In the genomic region with DNA sequence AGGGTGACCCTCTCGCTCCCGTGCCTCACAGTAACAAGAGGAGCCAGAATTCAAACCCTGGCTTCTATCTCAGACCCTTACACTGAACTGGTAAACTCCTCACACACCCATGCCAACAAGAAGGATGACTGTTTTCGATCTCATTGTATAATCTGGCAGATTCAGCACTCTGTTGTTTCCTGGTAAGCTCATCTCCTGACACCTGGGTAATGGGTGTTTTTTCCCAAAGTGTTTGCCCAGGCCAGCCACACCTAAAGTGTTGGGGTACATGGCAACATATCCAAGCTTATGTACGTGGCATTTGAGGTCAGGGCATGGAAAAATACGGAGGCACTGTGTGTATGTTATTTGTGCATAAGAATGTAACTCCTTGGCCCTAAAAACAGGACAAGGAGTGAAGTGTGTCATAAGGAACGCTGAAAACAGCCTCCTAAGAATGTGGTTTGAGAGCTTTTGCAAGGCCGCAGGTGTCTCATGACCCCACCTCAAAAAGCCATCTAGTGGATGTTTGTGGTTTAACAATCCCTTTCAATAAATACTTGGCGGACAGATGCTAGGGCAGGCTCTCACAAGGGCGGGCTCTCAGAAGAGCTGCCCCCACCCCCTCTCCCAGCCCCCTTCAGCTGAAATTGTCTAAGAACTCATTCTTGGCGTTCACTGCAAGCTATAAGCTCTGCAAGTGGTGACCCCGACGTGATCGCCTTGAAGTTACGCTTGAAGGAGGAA, we compare ENCODE assay signal across 10 cellular contexts. TPM values are rescaled to one million over a fixed set of nuclear protein-coding genes. Genes with fewer than 3 reads are reported as not detected.
DNase-seq lines count a peak whose midpoint lies in the region; ATAC-seq, FAIRE-seq and TF ChIP-seq lines count a peak whose summit lies in the region.
"Had no signal": no experiment of that assay in that cellular context is flagged by ENCODE, and none has a peak within 500 bp of the region (broad histone marks: within the 10 kb centered on the region; RNA-seq: fewer than 3 reads in every experiment).

A gene with protein sequence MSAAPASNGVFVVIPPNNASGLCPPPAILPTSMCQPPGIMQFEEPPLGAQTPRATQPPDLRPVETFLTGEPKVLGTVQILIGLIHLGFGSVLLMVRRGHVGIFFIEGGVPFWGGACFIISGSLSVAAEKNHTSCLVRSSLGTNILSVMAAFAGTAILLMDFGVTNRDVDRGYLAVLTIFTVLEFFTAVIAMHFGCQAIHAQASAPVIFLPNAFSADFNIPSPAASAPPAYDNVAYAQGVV (plus strand): TSS at position 561 of the 726 bp plus-strand sequence. CDS start 6,867 bp downstream, outside the sequence.

- no peaks in the 10 kb centered on the region for H3K36me3 ChIP-seq in HAP-1 (replicated peaks)
- no peaks in the 10 kb centered on the region for H3K36me3 ChIP-seq in kidney (ENCODE audit: control insufficient read depth in 1 of 2, insufficient read depth in 2 of 2, low read length in 2 of 2)
- H3K36me3 ChIP-seq in CD8-positive, alpha-beta memory T cell (ENCODE audit: insufficient read depth, low read length), result no peaks in the 10 kb centered on the region
- H3K36me3 ChIP-seq: suprapubic skin had no signal

- DNase-seq in CD4-positive, alpha-beta T cell, result no peak
- DNase-seq in HAP-1 (ENCODE audit: low spot score in 2 of 2) (peak; percentile 36 to 44), SK-MEL-5 (ENCODE audit: low read depth, low spot score) (peak; percentile 58), kidney (no peak)
- no peak for DNase-seq in central memory CD4-positive, alpha-beta T cell
- DNase-seq in CD8-positive, alpha-beta memory T cell, result no peak
- DNase-seq: activated CD4-positive, CD25-positive, alpha-beta regulatory T cell had no signal

- intact Hi-C loops in CD4-positive, alpha-beta T cell (cut with DNase I, micrococcal nuclease), result no loop called here
- intact Hi-C loops in kidney (cut with DNase I), result no loop called here

- no peak within 1 kb of the TSS for H3K27ac Mint-ChIP-seq in CD4-positive, alpha-beta T cell
- H3K27ac Mint-ChIP-seq in CD8-positive, alpha-beta memory T cell, result no peak within 1 kb of the TSS

- no peak within 1 kb of the TSS for H3K4me3 Mint-ChIP-seq in CD4-positive, alpha-beta T cell
- no peak within 1 kb of the TSS for H3K4me3 Mint-ChIP-seq in CD8-positive, alpha-beta memory T cell

- H3K27me3 ChIP-seq in CD4-positive, alpha-beta T cell (ENCODE audit: control insufficient read depth, insufficient read depth, low read length), result peaks cover 20% of the 10 kb centered on the region
- H3K27me3 ChIP-seq in HAP-1 (ENCODE audit: low read depth), result peaks cover 13% of the 10 kb centered on the region
- no peaks in the 10 kb centered on the region for H3K27me3 ChIP-seq in CD8-positive, alpha-beta memory T cell (ENCODE audit: insufficient read depth, low read length, poor library complexity, severe bottlenecking)

- H3K9me3 Mint-ChIP-seq in CD4-positive, alpha-beta T cell, result no peaks in the 10 kb centered on the region
- no peaks in the 10 kb centered on the region for H3K9me3 Mint-ChIP-seq in CD8-positive, alpha-beta memory T cell

- CTCF ChIA-PET in CD4-positive, alpha-beta T cell (lab: Charles Lee), result no interaction called here
- CTCF ChIA-PET in CD8-positive, alpha-beta memory T cell (lab: Charles Lee), result interaction anchor here (1.3 kb wide), 1 partner anchor 9 kb away, joined by 4 read pairs; no protein-coding TSS in a partner anchor

- POLR2A ChIA-PET in CD4-positive, alpha-beta T cell (lab: Charles Lee), result no interaction called here
- POLR2A ChIA-PET in CD8-positive, alpha-beta memory T cell (lab: Charles Lee), result no interaction called here

- in situ Hi-C loops in HAP-1 (cut with MboI; ENCODE audit: low sequenced_read_pairs), result no loop called here
- in situ Hi-C loops in SK-MEL-5 (cut with HindIII; ENCODE audit: low pct_unique_long_range_greater_than_20kb, low sequenced_read_pairs), result no loop called here

- H3K9ac ChIP-seq in kidney (ENCODE audit: low read length in 2 of 2), result no peak within 1 kb of the TSS

- no peaks in the 10 kb centered on the region for H3K36me3 Mint-ChIP-seq in CD4-positive, alpha-beta T cell (ENCODE audit: low read depth)
- no peaks in the 10 kb centered on the region for H3K36me3 Mint-ChIP-seq in CD8-positive, alpha-beta memory T cell

- ATAC-seq in CD4-positive, alpha-beta T cell (ENCODE audit: poor library complexity), result no peak
- ATAC-seq in HG02571 (IDR thresholded peaks at IDR 0.05; ENCODE audit: unreplicated experiment), result no peak
- ATAC-seq in GM21723 (IDR thresholded peaks at IDR 0.05; ENCODE audit: unreplicated experiment), result no peak

- H3K4me1 Mint-ChIP-seq in CD4-positive, alpha-beta T cell (ENCODE audit: low read depth), result no peaks in the 10 kb centered on the region
- H3K4me1 Mint-ChIP-seq in CD8-positive, alpha-beta memory T cell, result no peaks in the 10 kb centered on the region

- H3K4me1 ChIP-seq in HAP-1 (no peaks in the 10 kb centered on the region), kidney (ENCODE audit: control insufficient read depth in 1 of 2, insufficient read depth in 1 of 2, low read depth in 1 of 2, low read length in 2 of 2) (no peaks in the 10 kb centered on the region)
- no peaks in the 10 kb centered on the region for H3K4me1 ChIP-seq in CD8-positive, alpha-beta memory T cell (ENCODE audit: insufficient read depth, low read length)
- H3K4me1 ChIP-seq: suprapubic skin had no signal

- no peaks in the 10 kb centered on the region for H3K9me3 ChIP-seq in CD4-positive, alpha-beta T cell (ENCODE audit: control insufficient read depth, low read length)
- no peaks in the 10 kb centered on the region for H3K9me3 ChIP-seq in HAP-1
- no peaks in the 10 kb centered on the region for H3K9me3 ChIP-seq in kidney (ENCODE audit: control insufficient read depth in 1 of 2, low read length in 2 of 2)
- H3K9me3 ChIP-seq in CD8-positive, alpha-beta memory T cell (ENCODE audit: low read length), result no peaks in the 10 kb centered on the region
- H3K9me3 ChIP-seq: suprapubic skin had no signal

- FAIRE-seq in kidney (lab: Jason Lieb, UNC), result no peak

- H3K4me3 ChIP-seq in HAP-1 (no peak within 1 kb of the TSS), kidney (ENCODE audit: low read length in 2 of 2) (no peak within 1 kb of the TSS)
- no peak within 1 kb of the TSS for H3K4me3 ChIP-seq in CD8-positive, alpha-beta memory T cell (ENCODE audit: low read length)
- H3K4me3 ChIP-seq: suprapubic skin had no signal

- H3K27me3 Mint-ChIP-seq in CD4-positive, alpha-beta T cell, result peaks cover 70% of the 10 kb centered on the region
- H3K27me3 Mint-ChIP-seq in CD8-positive, alpha-beta memory T cell, result peaks cover 32 to 74% of the 10 kb centered on the region in 2 donors

- no peak within 1 kb of the TSS for H3K27ac ChIP-seq in CD4-positive, alpha-beta T cell (ENCODE audit: low read depth, low read length)
- H3K27ac ChIP-seq in kidney (ENCODE audit: low read depth in 2 of 2, low read length in 2 of 2), result no peak within 1 kb of the TSS
- no peak within 1 kb of the TSS for H3K27ac ChIP-seq in CD8-positive, alpha-beta memory T cell (ENCODE audit: low read depth, low read length)
- H3K27ac ChIP-seq: suprapubic skin had no signal

- peak; percentile 25 for TF ChIP-seq CTCF in CD4-positive, alpha-beta T cell (IDR thresholded peaks at IDR 0.05)
- TF ChIP-seq CTCF in kidney (IDR thresholded peaks at IDR 0.05; ENCODE audit: borderline replicate concordance, extremely low read depth, insufficient read depth), result peak; percentile 23

RNA-seq across cellular contexts. Expression of the gene that starts here (rescaled TPM):
- not detected for total RNA-seq in CD4-positive, alpha-beta T cell
- total RNA-seq in SK-MEL-5 (2014; rRNA removed; shearing (Covaris generic)), result not detected in 2 replicates
- not detected in 2 replicates for polyA plus RNA-seq in SK-MEL-5 (2015; cell fraction: cytosol; rRNA removed)
- polyA plus RNA-seq in SK-MEL-5 (2015; cell fraction: nucleus; rRNA removed), result not detected in 2 replicates
- total RNA-seq in kidney, result not detected
- polyA plus RNA-seq in kidney (ENCODE audit: insufficient read depth, low read depth, low replicate concordance), result not detected
- total RNA-seq in CD8-positive, alpha-beta memory T cell, result not detected
- not detected for polyA plus RNA-seq in CD8-positive, alpha-beta memory T cell
- total RNA-seq: suprapubic skin had no signal

Comparison
In these comparisons a context has a peak if more than half of its experiments do, and no peak if none do; other contexts are left out.
1. Peak in DNase-seq in SK-MEL-5; RNA of the gene not detected or under 1 TPM.
2. DNase-seq: peak in HAP-1 (2 of 2); none in CD4-positive, alpha-beta T cell (0 of 10), kidney (single experiment), central memory CD4-positive, alpha-beta T cell (single experiment) and CD8-positive, alpha-beta memory T cell (0 of 5).